ENCODE assay signal across 19 cellular contexts in the genomic region with DNA sequence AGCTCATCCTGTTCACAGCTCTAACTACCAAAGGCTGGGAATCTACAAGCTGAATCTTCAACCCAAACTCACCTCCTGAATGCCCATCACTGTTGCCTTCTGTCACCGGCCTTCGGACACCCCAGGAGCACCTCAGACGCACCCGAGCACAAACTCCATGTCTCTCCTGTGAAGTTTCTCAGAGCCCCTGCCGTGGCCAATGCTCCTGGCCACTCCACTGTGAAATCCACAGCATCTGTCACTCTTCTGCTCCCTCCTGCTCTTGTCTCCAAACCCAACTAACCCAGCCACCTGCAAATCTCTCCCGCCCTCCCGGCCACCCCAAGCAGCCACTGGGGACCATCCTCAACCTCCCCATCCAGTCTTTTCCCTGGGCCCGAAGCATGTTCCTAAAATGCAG.
A peak's percentile ranks its signal among the peaks of the same experiment; 100 is the strongest.
DNase-seq lines count a peak whose midpoint lies in the region; TF ChIP-seq lines count a peak whose summit lies in the region.
"Had no signal": no experiment of that assay in that cellular context is flagged by ENCODE, and none has a peak within 500 bp of the region (broad histone marks: within the 10 kb centered on the region; RNA-seq: fewer than 3 reads in every experiment).

No MANE protein-coding gene starts in this region.

- no peaks in the 10 kb centered on the region for H4K20me1 ChIP-seq in Karpas-422 (ENCODE audit: insufficient read depth, low read depth, low read length)

- no peak overlapping the region for H3K4me2 ChIP-seq in Karpas-422 (ENCODE audit: low read depth, low read length, poor library complexity, severe bottlenecking)
- H3K4me2 ChIP-seq: A549; BLaER1 treated with 17β-estradiol and CSF1 and Interleukin-3, amounts not matched to agents 10 nM and 100 nM; GM23338 had no signal

- H3K4me1 Mint-ChIP-seq in endothelial cell (ENCODE audit: unreplicated experiment) (no peaks in the 10 kb centered on the region), osteocyte (ENCODE audit: unreplicated experiment) (no peaks in the 10 kb centered on the region)
- H3K4me1 Mint-ChIP-seq: CD14-positive monocyte; CD4-positive, alpha-beta memory T cell; GM23338; H9 had no signal

- no peaks in the 10 kb centered on the region for H3K79me2 ChIP-seq in Karpas-422 (ENCODE audit: low read length)

- no peak overlapping the region for H3K27ac ChIP-seq in Karpas-422 (ENCODE audit: low read length)
- H3K27ac ChIP-seq: A549; BLaER1 treated with 17β-estradiol and CSF1 and Interleukin-3, amounts not matched to agents 10 nM and 100 nM had no signal

- H3K27ac Mint-ChIP-seq in endothelial cell (ENCODE audit: unreplicated experiment), result no peak overlapping the region
- no peak overlapping the region for H3K27ac Mint-ChIP-seq in osteocyte (ENCODE audit: unreplicated experiment)
- H3K27ac Mint-ChIP-seq: CD14-positive monocyte; CD4-positive, alpha-beta memory T cell; GM23338 had no signal

- no peak overlapping the region for H3K4me3 ChIP-seq in Karpas-422 (ENCODE audit: low read length)
- H3K4me3 ChIP-seq: A549; BLaER1 treated with 17β-estradiol and CSF1 and Interleukin-3, amounts not matched to agents 10 nM and 100 nM; GM23338 had no signal

- no peak overlapping the region for H3K9ac ChIP-seq in Karpas-422 (ENCODE audit: low read length)
- H3K9ac ChIP-seq: BLaER1 treated with 17β-estradiol and CSF1 and Interleukin-3, amounts not matched to agents 10 nM and 100 nM had no signal

- H3K27me3 Mint-ChIP-seq in endothelial cell (ENCODE audit: unreplicated experiment) (peaks cover 12% of the 10 kb centered on the region), osteocyte (ENCODE audit: unreplicated experiment) (no peaks in the 10 kb centered on the region)
- H3K27me3 Mint-ChIP-seq: CD4-positive, alpha-beta memory T cell had no signal

- no peaks in the 10 kb centered on the region for H3K36me3 ChIP-seq in Karpas-422 (ENCODE audit: insufficient read depth, low read length)
- H3K36me3 ChIP-seq: BE2C; BLaER1 treated with 17β-estradiol and CSF1 and Interleukin-3, amounts not matched to agents 10 nM and 100 nM had no signal

- no peaks in the 10 kb centered on the region for H3K27me3 ChIP-seq in Karpas-422 (ENCODE audit: low read length)
- H3K27me3 ChIP-seq: BLaER1 treated with 17β-estradiol and CSF1 and Interleukin-3, amounts not matched to agents 10 nM and 100 nM had no signal

- peaks cover 29% of the 10 kb centered on the region for H3K36me3 Mint-ChIP-seq in endothelial cell (ENCODE audit: low read depth, unreplicated experiment)
- no peaks in the 10 kb centered on the region for H3K36me3 Mint-ChIP-seq in osteocyte (ENCODE audit: unreplicated experiment)
- H3K36me3 Mint-ChIP-seq: CD14-positive monocyte; CD4-positive, alpha-beta memory T cell had no signal

- H3K4me1 ChIP-seq in Karpas-422 (ENCODE audit: low read length), result no peaks in the 10 kb centered on the region
- H3K4me1 ChIP-seq: A549, BE2C had no signal

- H2AFZ ChIP-seq in Karpas-422 (ENCODE audit: low read length), result no peak overlapping the region
- H2AFZ ChIP-seq: GM23338 had no signal

- peaks cover 58% of the 10 kb centered on the region for H3K9me3 Mint-ChIP-seq in endothelial cell (ENCODE audit: unreplicated experiment)
- H3K9me3 Mint-ChIP-seq in osteocyte (ENCODE audit: unreplicated experiment), result peaks cover 41% of the 10 kb centered on the region
- H3K9me3 Mint-ChIP-seq: H9 had no signal

- no peaks in the 10 kb centered on the region for H3K9me2 ChIP-seq in Karpas-422 (replicated peaks; ENCODE audit: insufficient read depth, low read length)

- H3K4me3 Mint-ChIP-seq in endothelial cell (ENCODE audit: unreplicated experiment) (peak overlapping the region; percentile 77), osteocyte (ENCODE audit: unreplicated experiment) (no peak overlapping the region)
- H3K4me3 Mint-ChIP-seq: CD14-positive monocyte; CD4-positive, alpha-beta memory T cell; GM23338; H9 had no signal

- H3K9me3 ChIP-seq in Karpas-422 (ENCODE audit: low read length), result no peaks in the 10 kb centered on the region
- H3K9me3 ChIP-seq: A549; BE2C; BLaER1 treated with 17β-estradiol and CSF1 and Interleukin-3, amounts not matched to agents 10 nM and 100 nM had no signal

- DNase-seq in endothelial cell (ENCODE audit: low spot score) (no peak), mesenteric fat pad (ENCODE audit: low spot score) (peak; percentile 45), osteocyte (ENCODE audit: extremely low spot score, unreplicated experiment) (peak; percentile 54), DMS153 treated with DMSO at 0.1 percent for 48 hours (lab: John Stamatoyannopoulos, UW; ENCODE audit: unreplicated experiment) (no peak), NCI-H2081 (lab: John Stamatoyannopoulos, UW) (no peak), Karpas-422 (no peak)
- DNase-seq: 8988T; ACHN; AML-193; BE2C; Calu3; CD4-positive, alpha-beta memory T cell; COR-L47; DND-41; H9 had no signal

- TF ChIP-seq CTCF in endothelial cell (IDR thresholded peaks at IDR 0.05; ENCODE audit: unreplicated experiment) (no peak), osteocyte (IDR thresholded peaks at IDR 0.05) (no peak)

Comparison
In these comparisons a context has a peak if more than half of its experiments do, and no peak if none do; other contexts are left out.
1. DNase-seq: peak in mesenteric fat pad (single experiment) and osteocyte (single experiment); none in endothelial cell (single experiment), DMS153 treated with DMSO at 0.1 percent for 48 hours (single experiment), NCI-H2081 (0 of 2) and Karpas-422 (single experiment).